18 cellular contexts compared by ENCODE assay signal in the genomic region with DNA sequence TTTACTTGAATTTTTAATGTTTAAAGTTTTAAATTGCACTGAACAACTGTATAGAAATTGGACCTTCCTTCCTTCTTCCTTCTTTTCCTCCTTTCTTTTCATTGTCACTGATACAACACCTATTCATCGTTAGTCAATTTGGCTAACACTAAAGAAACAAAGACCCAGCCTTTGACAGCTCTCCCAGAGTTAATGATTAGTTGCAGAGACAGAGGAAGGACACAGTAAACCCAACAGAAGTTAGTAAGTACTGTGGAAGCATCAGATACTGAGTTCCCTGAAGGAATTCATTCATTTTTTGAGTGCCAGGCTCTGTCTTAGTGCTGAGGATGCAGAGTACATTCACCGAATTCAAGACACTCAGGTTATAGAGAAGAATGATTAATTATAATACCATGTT.
"Had no signal": no experiment of that assay in that cellular context is flagged by ENCODE, and none has a peak within 500 bp of the region (broad histone marks: within the 10 kb centered on the region; RNA-seq: fewer than 3 reads in every experiment).

No MANE protein-coding gene starts in this region.

- FAIRE-seq: colon, kidney, urothelium cell line had no signal

- H2AFZ ChIP-seq: parathyroid adenoma had no signal

- H3K4me3 ChIP-seq: left ventricle myocardium inferior, lower lobe of right lung, psoas muscle, sigmoid colon, skin epidermis had no signal

- H3K9ac ChIP-seq: parathyroid adenoma had no signal

- ATAC-seq: effector memory CD8-positive, alpha-beta T cell; lower lobe of right lung; psoas muscle; stimulated activated naive B cell treated with anti-CD40 and anti-IgM and Interleukin-4, amounts not matched to agents 10 μg/mL and 1 μg/mL and 100 μg/mL, for 72 hours; stimulated activated naive CD8-positive, alpha-beta T cell treated with anti-CD3 and anti-CD28 coated beads, Interleukin-15, amount 100 ng/mL, for 72 hours had no signal

- H3K27me3 ChIP-seq: foreskin keratinocyte, sigmoid colon had no signal

- H3K9me3 ChIP-seq: left ventricle myocardium inferior, lower lobe of right lung, psoas muscle had no signal

- H3K4me1 ChIP-seq: left ventricle myocardium inferior, lower lobe of right lung, parathyroid adenoma, psoas muscle, sigmoid colon had no signal

- DNase-seq: effector memory CD8-positive, alpha-beta T cell; erythroblast; kidney; left ventricle myocardium inferior; lower lobe of right lung; midbrain; naive B cell; psoas muscle; sigmoid colon; stimulated activated CD4-positive, alpha-beta T cell treated with anti-CD3 and anti-CD28 coated beads, Interleukin-2, amount 100 ng/mL, for 24 hours; stimulated activated CD4-positive, alpha-beta T cell treated with anti-CD3 and anti-CD28 coated beads, Interleukin-4, amount 100 ng/mL, for 4 hours; stimulated activated naive B cell treated with anti-CD40 and anti-IgM and Interleukin-4, amounts not matched to agents 10 μg/mL and 1 μg/mL and 100 μg/mL, for 72 hours; stimulated activated naive CD8-positive, alpha-beta T cell treated with anti-CD3 and anti-CD28 coated beads, Interleukin-15, amount 100 ng/mL, for 72 hours had no signal

- H3K79me2 ChIP-seq: parathyroid adenoma had no signal

- H3K27ac ChIP-seq: foreskin keratinocyte, left ventricle myocardium inferior, lower lobe of right lung, parathyroid adenoma, psoas muscle, sigmoid colon, skin epidermis had no signal

- H3K36me3 ChIP-seq: left ventricle myocardium inferior, lower lobe of right lung, sigmoid colon had no signal
